In genomic region chr3:177191108-177191779, GRCh38 we compare ENCODE assay signal across 8 cellular contexts. TPM values are rescaled to one million over a fixed set of nuclear protein-coding genes. Genes with fewer than 3 reads are reported as not detected.
DNase-seq lines count a peak whose midpoint lies in the region; ATAC-seq and TF ChIP-seq lines count a peak whose summit lies in the region.

No MANE protein-coding gene starts in this region.

- no peak for TF ChIP-seq POLR2A in gastroesophageal sphincter (IDR thresholded peaks at IDR 0.05)
- no peak for TF ChIP-seq POLR2A in lower leg skin (IDR thresholded peaks at IDR 0.05)

- H3K27me3 ChIP-seq in cardiac muscle cell (no peaks in the 10 kb centered on the region), gastroesophageal sphincter (no peaks in the 10 kb centered on the region), tibial artery (no peaks in the 10 kb centered on the region)

- DNase-seq in cardiac muscle cell (ENCODE audit: low read depth in 1 of 2, low spot score in 1 of 2) (no peak), left cardiac atrium (no peak), OCI-LY7 (ENCODE audit: low spot score) (peak; percentile 27), tibial artery (no peak), lower leg skin (ENCODE audit: low spot score in 2 of 2) (no peak), EL (no peak), GM03348 (ENCODE audit: low spot score) (no peak)

- no peak for TF ChIP-seq EP300 in gastroesophageal sphincter (IDR thresholded peaks at IDR 0.05)

- no peaks in the 10 kb centered on the region for H3K9me2 ChIP-seq in OCI-LY7 (ENCODE audit: insufficient read depth, low read length)

- H3K4me3 ChIP-seq in cardiac muscle cell: no peak overlapping the region
- no peak overlapping the region for H3K4me3 ChIP-seq in OCI-LY7 (ENCODE audit: low read depth, low read length, poor library complexity, severe bottlenecking)
- H3K4me3 ChIP-seq in gastroesophageal sphincter: no peak overlapping the region
- no peak overlapping the region for H3K4me3 ChIP-seq in tibial artery
- H3K4me3 ChIP-seq in lower leg skin (ENCODE audit: low read depth, poor library complexity, severe bottlenecking): no peak overlapping the region

- H3K27ac ChIP-seq in cardiac muscle cell (peak overlapping the region; percentile 39), OCI-LY7 (ENCODE audit: low read depth, low read length, poor library complexity, severe bottlenecking) (no peak overlapping the region), gastroesophageal sphincter (peak overlapping the region; percentile 29 to 72 (median 57)), tibial artery (peak overlapping the region; percentile 49 to 55)

- H3K36me3 ChIP-seq in cardiac muscle cell: no peaks in the 10 kb centered on the region
- peaks cover 71% of the 10 kb centered on the region for H3K36me3 ChIP-seq in OCI-LY7 (ENCODE audit: insufficient read depth, low read length)
- no peaks in the 10 kb centered on the region for H3K36me3 ChIP-seq in gastroesophageal sphincter
- H3K36me3 ChIP-seq in tibial artery: no peaks in the 10 kb centered on the region

- intact Hi-C loops in left cardiac atrium (cut with DNase I): loop anchor here (10.0 kb wide), 2 partner anchors 66 to 1134 kb away; no protein-coding TSS in a partner anchor
- intact Hi-C loops in OCI-LY7 (cut with micrococcal nuclease; ENCODE audit: unreplicated experiment): loop anchor here (5.0 kb wide), 1 partner anchor 44 kb away; no protein-coding TSS in a partner anchor
- intact Hi-C loops in tibial artery (cut with DNase I; ENCODE audit: low total_unique reads): loop anchor here (2.0 to 10.0 kb wide), 4 partner anchors 138 to 1134 kb away; no protein-coding TSS in a partner anchor
- intact Hi-C loops in lower leg skin (cut with DNase I; ENCODE audit: low total_unique reads): loop anchor here (10.0 kb wide), 1 partner anchor 136 kb away; no protein-coding TSS in a partner anchor

- TF ChIP-seq CTCF in cardiac muscle cell (IDR thresholded peaks at IDR 0.05; ENCODE audit: low read depth, low read length) (no peak), OCI-LY7 (conservative IDR thresholded peaks at IDR 0.05; ENCODE audit: low read length) (no peak), gastroesophageal sphincter (IDR thresholded peaks at IDR 0.05) (no peak), tibial artery (IDR thresholded peaks at IDR 0.05) (no peak), lower leg skin (IDR thresholded peaks at IDR 0.05) (no peak)

- peaks cover 53% of the 10 kb centered on the region for H4K20me1 ChIP-seq in OCI-LY7 (ENCODE audit: insufficient read depth, low read length)

- H2AFZ ChIP-seq in OCI-LY7 (ENCODE audit: low read length): no peak overlapping the region

- POLR2A ChIA-PET in OCI-LY7 (lab: Charles Lee): interaction anchor here (0.5 kb wide), 1 partner anchor 33 kb away, joined by 4 read pairs; no protein-coding TSS in a partner anchor

- H3K9me3 ChIP-seq in cardiac muscle cell (ENCODE audit: low read depth): no peaks in the 10 kb centered on the region
- H3K9me3 ChIP-seq in OCI-LY7 (ENCODE audit: low read length): no peaks in the 10 kb centered on the region
- no peaks in the 10 kb centered on the region for H3K9me3 ChIP-seq in gastroesophageal sphincter
- no peaks in the 10 kb centered on the region for H3K9me3 ChIP-seq in tibial artery

- ATAC-seq in left cardiac atrium (no peak), gastroesophageal sphincter (no peak)

- 44% methylated on average over 2 of the region's 2 CpGs for WGBS in gastroesophageal sphincter (ENCODE audit: low coverage in 1 of 2), 2 donors
- WGBS in lower leg skin, 2 donors: 41 to 54% methylated on average over 2 of the region's 2 CpGs

- H3K4me1 ChIP-seq in cardiac muscle cell (ENCODE audit: low read depth) (peaks cover 9% of the 10 kb centered on the region), OCI-LY7 (ENCODE audit: insufficient read depth, low read length, poor library complexity, severe bottlenecking) (peaks cover 43% of the 10 kb centered on the region), gastroesophageal sphincter (peaks cover 0 to 76% (median 13%) of the 10 kb centered on the region in 3 donors), tibial artery (peaks cover 0 to 43% (median 16%) of the 10 kb centered on the region in 4 donors)

- H3K79me2 ChIP-seq in OCI-LY7 (ENCODE audit: insufficient read depth, low read depth, low read length): peaks cover 100% of the 10 kb centered on the region

- H3K4me2 ChIP-seq in OCI-LY7 (ENCODE audit: low read length): peak overlapping the region; percentile 40

- CTCF ChIA-PET in OCI-LY7 (lab: Charles Lee; ENCODE audit: unreplicated experiment): no interaction called here

- BruUV-seq in OCI-LY7 (replicated peaks; lab: Mats Ljungman, UMichigan): no TSS peak

RNA-seq across cellular contexts. Expression of gene TBL1XR1, which starts 6.0 kb away (rescaled TPM):
- total RNA-seq in cardiac muscle cell (49.6 and 81.7 TPM in 2 replicates), left cardiac atrium (100 to 1,000 TPM; 118 to 125 TPM), OCI-LY7 (2022) (158 and 162 TPM in 2 replicates), gastroesophageal sphincter (100 to 1,000 TPM in 1 of 4 donors, 10 to 100 TPM in 3; 91.1 to 126 (median 97.4) TPM), lower leg skin (10 to 100 TPM; 51.6 to 91.1 (median 66.0) TPM)
- polyA plus RNA-seq in cardiac muscle cell: 23.7 and 42.7 TPM in 2 replicates
- 103 and 121 TPM in 2 replicates for total RNA-seq in OCI-LY7 (2014; rRNA removed; shearing (Covaris generic))
